In the genomic region with DNA sequence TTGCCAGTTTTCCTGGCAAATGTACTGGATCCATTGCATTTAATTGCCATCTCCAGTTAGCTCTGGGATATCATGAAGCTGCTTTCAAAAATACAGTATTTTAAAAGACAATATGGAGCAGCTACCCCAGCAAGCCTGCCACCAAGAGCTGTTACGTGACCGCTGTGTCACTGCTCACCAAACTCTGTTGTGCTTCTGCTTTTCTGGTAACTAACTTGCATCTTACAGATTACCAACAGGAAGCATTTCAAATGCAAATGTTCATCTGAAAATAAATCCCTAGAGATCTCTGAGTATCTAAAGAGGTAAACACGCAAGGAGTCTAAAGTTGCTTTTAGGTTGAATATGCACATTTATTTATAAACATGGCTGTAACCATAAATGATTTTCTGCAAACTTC, we compare ENCODE assay signal across 11 cellular contexts.
A peak's percentile ranks its signal among the peaks of the same experiment; 100 is the strongest.
DNase-seq lines count a peak whose midpoint lies in the region; ATAC-seq and TF ChIP-seq lines count a peak whose summit lies in the region.
"Had no signal": no experiment of that assay in that cellular context is flagged by ENCODE, and none has a peak within 500 bp of the region (broad histone marks: within the 10 kb centered on the region; RNA-seq: fewer than 3 reads in every experiment).

No MANE protein-coding gene starts in this region.

- TF ChIP-seq CTCF in GM12864 (IDR thresholded peaks at IDR 0.05; ENCODE audit: low read depth, low read length, missing control alignments) (no peak), dorsolateral prefrontal cortex (IDR thresholded peaks at IDR 0.05 in 54 of 56, conservative IDR thresholded peaks at IDR 0.05 in 2 of 56; ENCODE audit: low read depth in 1 of 56, partially characterized antibody in 56 of 56) (no peak)

- peaks cover 14% of the 10 kb centered on the region for H3K9me3 Mint-ChIP-seq in T-helper 2 cell treated with Interferon-gamma antibody and Interleukin-4, amounts not matched to agents 5 μg/mL and 100 μg/mL, for 36 hours

- H3K27ac ChIP-seq in dorsolateral prefrontal cortex: no peak overlapping the region
- H3K27ac ChIP-seq: vagina had no signal

- no peak overlapping the region for H3K27ac Mint-ChIP-seq in T-helper 2 cell treated with Interferon-gamma antibody and Interleukin-4, amounts not matched to agents 5 μg/mL and 100 μg/mL, for 36 hours

- DNase-seq in GM12864 (ENCODE audit: low read depth) (peak; percentile 24), MV-4-11 (lab: John Stamatoyannopoulos, UW) (peak; percentile 88), dorsolateral prefrontal cortex (no peak), NCI-H2029 treated with DMSO at 0.1 percent for 48 hours (lab: John Stamatoyannopoulos, UW) (no peak)
- no peak for DNase-seq in activated CD4-positive, alpha-beta T cell treated with anti-CD3 and anti-CD28 coated beads for 4 hours
- no peak for DNase-seq in T-helper 2 cell treated with Interferon-gamma antibody and Interleukin-4, amounts not matched to agents 5 μg/mL and 100 μg/mL, for 36 hours (ENCODE audit: low spot score)
- DNase-seq: EL, NCI-H2081 treated with DMSO at 0.1 percent for 48 hours had no signal

- H3K27me3 ChIP-seq in dorsolateral prefrontal cortex: no peaks in the 10 kb centered on the region
- H3K27me3 ChIP-seq: vagina had no signal

- no peak overlapping the region for H3K4me3 Mint-ChIP-seq in T-helper 2 cell treated with Interferon-gamma antibody and Interleukin-4, amounts not matched to agents 5 μg/mL and 100 μg/mL, for 36 hours

- peak; percentile 76 for ATAC-seq in GM19468 (IDR thresholded peaks at IDR 0.05; ENCODE audit: extremely low read depth, unreplicated experiment)
- peak; percentile 91 for ATAC-seq in HG02870 (IDR thresholded peaks at IDR 0.05; ENCODE audit: unreplicated experiment)

- no peaks in the 10 kb centered on the region for H3K27me3 Mint-ChIP-seq in T-helper 2 cell treated with Interferon-gamma antibody and Interleukin-4, amounts not matched to agents 5 μg/mL and 100 μg/mL, for 36 hours (ENCODE audit: low read depth)

- intact Hi-C loops in dorsolateral prefrontal cortex (cut with DNase I): loop anchor here in 1 of 2 donors (5.0 kb wide), 1 partner anchor 87 kb away; no protein-coding TSS in a partner anchor

- H3K4me3 ChIP-seq in GM12864 (ENCODE audit: low read depth, low read length) (no peak overlapping the region), dorsolateral prefrontal cortex (no peak overlapping the region)
- H3K4me3 ChIP-seq: vagina had no signal

- no peaks in the 10 kb centered on the region for H3K4me1 Mint-ChIP-seq in T-helper 2 cell treated with Interferon-gamma antibody and Interleukin-4, amounts not matched to agents 5 μg/mL and 100 μg/mL, for 36 hours (ENCODE audit: low read depth)

- H3K36me3 Mint-ChIP-seq in T-helper 2 cell treated with Interferon-gamma antibody and Interleukin-4, amounts not matched to agents 5 μg/mL and 100 μg/mL, for 36 hours (ENCODE audit: low read depth): no peaks in the 10 kb centered on the region

Comparison
In these comparisons a context has a peak if more than half of its experiments do, and no peak if none do; other contexts are left out.
1. DNase-seq: peak in GM12864 (single experiment) and MV-4-11 (single experiment); none in activated CD4-positive, alpha-beta T cell treated with anti-CD3 and anti-CD28 coated beads for 4 hours (0 of 2), dorsolateral prefrontal cortex (0 of 10), NCI-H2029 treated with DMSO at 0.1 percent for 48 hours (single experiment) and T-helper 2 cell treated with Interferon-gamma antibody and Interleukin-4, amounts not matched to agents 5 μg/mL and 100 μg/mL, for 36 hours (single experiment).